Comparison of ENCODE assay signal across 24 cellular contexts in the genomic region with DNA sequence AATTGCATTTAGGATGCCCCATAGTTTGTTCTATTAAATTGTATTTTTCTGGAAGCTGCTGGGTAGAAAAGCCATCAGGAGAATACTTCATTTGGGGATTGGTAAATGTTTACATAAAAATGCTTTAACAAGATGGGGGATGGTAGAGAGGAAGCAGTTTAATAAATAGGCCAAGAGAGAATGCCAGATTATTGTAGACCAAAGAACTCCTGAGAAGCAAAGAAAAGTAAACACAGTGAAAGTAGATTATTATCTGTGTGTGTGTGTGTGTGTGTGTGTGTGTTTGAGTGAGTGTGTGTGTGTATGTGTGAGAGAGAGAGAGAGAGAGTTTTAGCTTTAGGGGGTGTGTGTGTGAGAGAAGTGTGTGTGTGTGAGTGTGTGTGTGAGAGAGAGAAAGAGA.
DNase-seq lines count a peak whose midpoint lies in the region; ATAC-seq, FAIRE-seq and TF ChIP-seq lines count a peak whose summit lies in the region.
"Had no signal": no experiment of that assay in that cellular context is flagged by ENCODE, and none has a peak within 500 bp of the region (broad histone marks: within the 10 kb centered on the region; RNA-seq: fewer than 3 reads in every experiment).

No MANE protein-coding gene starts in this region.

- H3K4me1 Mint-ChIP-seq in Calu3 (ENCODE audit: low read depth, unreplicated experiment), result no peaks in the 10 kb centered on the region

- no peaks in the 10 kb centered on the region for H3K36me3 Mint-ChIP-seq in Calu3 (ENCODE audit: insufficient read depth, unreplicated experiment)

- CTCF ChIA-PET in Calu3 (lab: Charles Lee), result no interaction called here

- no peak for TF ChIP-seq CTCF in Calu3 (IDR thresholded peaks at IDR 0.05; ENCODE audit: unreplicated experiment)

- intact Hi-C loops in Calu3 (cut with micrococcal nuclease; ENCODE audit: unreplicated experiment), result no loop called here

- TF ChIP-seq POLR2A in GM12891 (IDR thresholded peaks at IDR 0.05; ENCODE audit: low read depth, low read length), result no peak

- DNase-seq in NCI-H1436 treated with DMSO at 0.1 percent for 48 hours (lab: John Stamatoyannopoulos, UW) (peak; percentile 14), NCI-H1436 (lab: John Stamatoyannopoulos, UW) (no peak), NCI-H1417 treated with DMSO at 0.1 percent for 48 hours (lab: John Stamatoyannopoulos, UW) (peak; percentile 5), left kidney (ENCODE audit: low read depth, low spot score) (peak; percentile 5), substantia nigra (lab: John Stamatoyannopoulos, UW) (no peak), GM12891 (ENCODE audit: insufficient read length, low spot score) (no peak), Calu3 (no peak)
- DNase-seq: 8988T; BE2C; CD4-positive, alpha-beta T cell; GDM1; H7; MV-4-11; NCI-H2081 treated with DMSO at 0.1 percent for 48 hours; NCI-H2227 treated with DMSO at 0.1 percent for 48 hours; NCI-H526; PC-3; SW 1271 had no signal

- peak overlapping the region; percentile 40 for H3K27ac ChIP-seq in substantia nigra (ENCODE audit: low read depth, low read length, poor library complexity, severe bottlenecking)
- H3K27ac ChIP-seq: RWPE1, SJSA1 had no signal

- H3K27ac Mint-ChIP-seq in Calu3 (ENCODE audit: unreplicated experiment), result no peak overlapping the region
- H3K27ac Mint-ChIP-seq: CD4-positive, alpha-beta T cell had no signal

- H3K9me3 Mint-ChIP-seq in Calu3 (ENCODE audit: low read depth, unreplicated experiment), result peaks cover 2% of the 10 kb centered on the region
- H3K9me3 Mint-ChIP-seq: CD4-positive, alpha-beta T cell had no signal

- no TSS peak for BruUV-seq in Calu3 (replicated peaks; lab: Mats Ljungman, UMichigan)

- ATAC-seq in GM21381 (IDR thresholded peaks at IDR 0.05; ENCODE audit: unreplicated experiment), result no peak
- ATAC-seq: GM12878, PC-3 had no signal

- no peaks in the 10 kb centered on the region for H3K27me3 Mint-ChIP-seq in Calu3 (ENCODE audit: unreplicated experiment)
- H3K27me3 Mint-ChIP-seq: CD4-positive, alpha-beta T cell had no signal

- FAIRE-seq in GM12891 (lab: Jason Lieb, UNC), result no peak
- FAIRE-seq: GM12878, GM18507, HTR-8/SVneo had no signal

- no peak overlapping the region for H3K4me3 Mint-ChIP-seq in Calu3 (ENCODE audit: low read depth, unreplicated experiment)
- H3K4me3 Mint-ChIP-seq: CD4-positive, alpha-beta T cell had no signal

TF ChIP-seq in GM12891, 5 proteins besides CTCF, POLR2A, EP300 and RAD21:
- no peak for TF ChIP-seq POLR2AphosphoS5 (IDR thresholded peaks at IDR 0.05; ENCODE audit: low read depth, low read length)
- TF ChIP-seq TAF1 (IDR thresholded peaks at IDR 0.05; ENCODE audit: low read depth, low read length), result no peak
- TF ChIP-seq PAX5 (IDR thresholded peaks at IDR 0.05; ENCODE audit: insufficient read depth, low read length, severe bottlenecking), result no peak
- TF ChIP-seq SPI1 (IDR thresholded peaks at IDR 0.05; ENCODE audit: low read depth, low read length), result no peak
- TF ChIP-seq POU2F2 (IDR thresholded peaks at IDR 0.05; ENCODE audit: low read depth, low read length), result no peak

Comparison
In these comparisons a context has a peak if more than half of its experiments do, and no peak if none do; other contexts are left out.
1. DNase-seq: peak in NCI-H1436 treated with DMSO at 0.1 percent for 48 hours (single experiment), NCI-H1417 treated with DMSO at 0.1 percent for 48 hours (single experiment) and left kidney (single experiment); none in NCI-H1436 (single experiment), substantia nigra (0 of 49), GM12891 (single experiment) and Calu3 (single experiment).